ENCODE assay signal across 8 cellular contexts in the genomic region with DNA sequence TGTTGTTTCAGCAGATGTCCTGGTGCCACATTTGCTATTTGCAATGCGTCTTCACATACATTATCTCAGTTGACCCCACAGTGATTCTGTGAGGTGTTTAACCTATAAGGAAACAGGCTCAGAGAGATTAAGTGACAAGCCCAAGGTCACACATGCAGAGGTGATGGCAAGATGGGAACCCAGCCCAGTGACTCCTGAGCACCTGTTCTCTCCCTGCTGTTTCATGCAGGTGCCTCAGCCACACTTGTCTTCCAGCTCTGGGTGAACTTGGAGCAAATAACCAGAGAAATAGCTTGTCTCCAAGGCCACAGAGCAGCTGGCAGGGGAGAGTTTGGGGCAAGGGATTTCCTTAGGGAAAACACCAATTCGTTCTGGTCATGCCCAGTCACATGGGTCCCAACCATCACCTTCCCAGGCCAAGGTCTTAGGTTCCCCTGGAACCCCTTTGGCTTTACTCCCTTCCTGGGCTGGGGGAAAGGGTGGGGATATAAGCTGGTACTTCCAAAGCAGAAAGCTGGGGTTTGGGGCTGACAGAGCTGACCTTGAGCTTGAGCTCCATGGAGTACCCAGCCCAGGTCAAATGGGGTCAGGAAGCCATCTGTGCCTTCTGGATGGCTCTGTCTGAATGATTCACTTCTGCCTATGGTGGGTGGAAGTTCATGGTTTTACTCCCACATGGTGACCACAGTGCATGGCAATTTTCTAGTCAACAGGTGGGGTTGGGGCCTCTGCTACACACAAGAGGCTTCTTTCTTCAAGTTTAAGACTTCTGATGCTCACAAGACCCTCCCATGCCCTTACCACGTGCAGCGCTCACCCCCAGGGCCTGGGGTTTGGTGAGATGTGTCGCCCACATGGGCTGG. TPM values are rescaled to one million over a fixed set of nuclear protein-coding genes. Genes with fewer than 3 reads are reported as not detected.
DNase-seq lines count a peak whose midpoint lies in the region; ATAC-seq lines count a peak whose summit lies in the region.
"Had no signal": no experiment of that assay in that cellular context is flagged by ENCODE, and none has a peak within 500 bp of the region (broad histone marks: within the 10 kb centered on the region; RNA-seq: fewer than 3 reads in every experiment).

No MANE protein-coding gene starts in this region.

- DNase-seq in activated CD8-positive, alpha-beta memory T cell treated with anti-CD3 and anti-CD28 coated beads for 48 hours (ENCODE audit: low read depth in 2 of 3, low spot score in 2 of 3): peak; percentile 37 to 48 (median 39)
- DNase-seq in stimulated activated CD4-positive, alpha-beta T cell treated with anti-CD3 and anti-CD28 coated beads, Interleukin-2, amount 100 ng/mL, for 48 hours: peak; percentile 48 to 50
- DNase-seq in left colon (no peak), ureter (ENCODE audit: low spot score) (no peak), globus pallidus (ENCODE audit: low spot score) (no peak)
- DNase-seq: heart right ventricle had no signal

- ATAC-seq in GM18909 (IDR thresholded peaks at IDR 0.05; ENCODE audit: poor library complexity, unreplicated experiment) (peak; percentile 58), HG03045 (IDR thresholded peaks at IDR 0.05; ENCODE audit: unreplicated experiment) (peak; percentile 60), left colon (no peak)
- ATAC-seq: heart right ventricle had no signal

- intact Hi-C loops in left colon (cut with DNase I, micrococcal nuclease): no loop called here

RNA-seq across cellular contexts. Expression of a gene that starts 22.4 kb away (rescaled TPM):
- total RNA-seq in left colon: 1 to 10 TPM; 3.0 to 6.0 TPM
- 10.5 TPM for total RNA-seq in ureter

Comparison
In these comparisons a context has a peak if more than half of its experiments do, and no peak if none do; other contexts are left out.
1. DNase-seq: peak in activated CD8-positive, alpha-beta memory T cell treated with anti-CD3 and anti-CD28 coated beads for 48 hours (3 of 3) and stimulated activated CD4-positive, alpha-beta T cell treated with anti-CD3 and anti-CD28 coated beads, Interleukin-2, amount 100 ng/mL, for 48 hours (2 of 2); none in left colon (0 of 2), ureter (single experiment) and globus pallidus (single experiment).